Comparison of ENCODE assay signal across 1 cellular context in genomic region chr3:37892917-37893595, GRCh38.
TF ChIP-seq lines count a peak whose summit lies in the region.

No MANE protein-coding gene starts in this region.

TF ChIP-seq in HepG2, 621 proteins besides CTCF, POLR2A, EP300 and RAD21 (continued from another document and continues in another):
- TF ChIP-seq HBP1 (CRISPR knock-in tag; IDR thresholded peaks at IDR 0.05; ENCODE audit: low read depth) (0 out of 2 replicates have a peak, but pooled peaks have one; percentile 38), CENPT (CRISPR knock-in tag; IDR thresholded peaks at IDR 0.05; ENCODE audit: low read depth) (no peak), ZBTB38 (CRISPR knock-in tag; IDR thresholded peaks at IDR 0.05) (peak; percentile 94), CBFB (CRISPR knock-in tag; IDR thresholded peaks at IDR 0.05) (no peak), GATAD2A (CRISPR knock-in tag; IDR thresholded peaks at IDR 0.05) (peak; percentile 88), ZNF713 (CRISPR knock-in tag; IDR thresholded peaks at IDR 0.05) (no peak), TCF12 (IDR thresholded peaks at IDR 0.05) (no peak), TCF12 (CRISPR knock-in tag; IDR thresholded peaks at IDR 0.05) (no peak), XBP1 (CRISPR knock-in tag; IDR thresholded peaks at IDR 0.05) (no peak), FIP1L1 (IDR thresholded peaks at IDR 0.05; ENCODE audit: borderline replicate concordance, insufficient read depth, low read depth, low read length) (no peak), DPF2 (CRISPR knock-in tag; IDR thresholded peaks at IDR 0.05; ENCODE audit: borderline replicate concordance, low read depth) (peak; percentile 58; the same call in 1 of the 2 replicates), SP5 (CRISPR knock-in tag; IDR thresholded peaks at IDR 0.05; ENCODE audit: borderline replicate concordance, low read depth) (0 out of 2 replicates have a peak, but pooled peaks have one; percentile 35), PAWR (CRISPR knock-in tag; IDR thresholded peaks at IDR 0.05; ENCODE audit: borderline replicate concordance) (no peak), ZNF263 (CRISPR knock-in tag; IDR thresholded peaks at IDR 0.05) (peak; percentile 69; the same call in 1 of the 2 replicates), ZFP91 (CRISPR knock-in tag; IDR thresholded peaks at IDR 0.05; ENCODE audit: borderline replicate concordance) (no peak; the same call in 1 of the 2 replicates), CSRNP2 (CRISPR knock-in tag; conservative IDR thresholded peaks at IDR 0.05; ENCODE audit: low read depth) (no peak), PHB2 (IDR thresholded peaks at IDR 0.05; ENCODE audit: partially characterized antibody) (no peak), TFDP1 (CRISPR knock-in tag; IDR thresholded peaks at IDR 0.05; ENCODE audit: borderline replicate concordance) (peak; percentile 73; the same call in 1 of the 2 replicates), NRL (CRISPR knock-in tag; IDR thresholded peaks at IDR 0.05; ENCODE audit: borderline replicate concordance) (no peak), TMF1 (CRISPR knock-in tag; IDR thresholded peaks at IDR 0.05; ENCODE audit: low read depth) (no peak), SMYD3 (CRISPR knock-in tag; IDR thresholded peaks at IDR 0.05) (no peak), KLF13 (CRISPR knock-in tag; IDR thresholded peaks at IDR 0.05) (no peak), CBX1 (IDR thresholded peaks at IDR 0.05; ENCODE audit: low read depth) (no peak), THAP7 (CRISPR knock-in tag; IDR thresholded peaks at IDR 0.05) (no peak), ZKSCAN1 (IDR thresholded peaks at IDR 0.05; ENCODE audit: low read length) (no peak), MBD4 (IDR thresholded peaks at IDR 0.05; ENCODE audit: borderline replicate concordance, low read length) (no peak), KDM1A (CRISPR knock-in tag; IDR thresholded peaks at IDR 0.05) (0 out of 2 replicates have a peak, but pooled peaks have one; percentile 30), FOXP1 (IDR thresholded peaks at IDR 0.05) (no peak), FOXP1 (CRISPR knock-in tag; IDR thresholded peaks at IDR 0.05) (peak; percentile 75; the same call in 1 of the 2 replicates), MIXL1 (CRISPR knock-in tag; IDR thresholded peaks at IDR 0.05) (peak; percentile 84), ZNF383 (CRISPR knock-in tag; IDR thresholded peaks at IDR 0.05; ENCODE audit: borderline replicate concordance) (no peak), ONECUT2 (CRISPR knock-in tag; IDR thresholded peaks at IDR 0.05) (no peak), ZBTB43 (CRISPR knock-in tag; conservative IDR thresholded peaks at IDR 0.05) (peak; percentile 83; the same call in 1 of the 2 replicates), POLR2G (IDR thresholded peaks at IDR 0.05; ENCODE audit: low read depth, low read length) (no peak), MYPOP (CRISPR knock-in tag; IDR thresholded peaks at IDR 0.05) (0 out of 2 replicates have a peak, but pooled peaks have one; percentile 41), GATA4 (IDR thresholded peaks at IDR 0.05; ENCODE audit: borderline replicate concordance, low read depth) (no peak), ZNF703 (CRISPR knock-in tag; IDR thresholded peaks at IDR 0.05; ENCODE audit: borderline replicate concordance) (no peak), IKZF1 (IDR thresholded peaks at IDR 0.05) (no peak), ZNF597 (CRISPR knock-in tag; IDR thresholded peaks at IDR 0.05) (no peak), SALL2 (CRISPR knock-in tag; IDR thresholded peaks at IDR 0.05) (no peak), RFX5 (IDR thresholded peaks at IDR 0.05; ENCODE audit: low read depth, low read length) (no peak), KDM2A (CRISPR knock-in tag; IDR thresholded peaks at IDR 0.05; ENCODE audit: borderline replicate concordance, low read depth) (0 out of 2 replicates have a peak, but pooled peaks have one; percentile 33), ARNTL (CRISPR knock-in tag; IDR thresholded peaks at IDR 0.05) (no peak), ELF3 (CRISPR knock-in tag; IDR thresholded peaks at IDR 0.05) (peak; percentile 98), ZNF282 (IDR thresholded peaks at IDR 0.05; ENCODE audit: partially characterized antibody) (no peak), ZNF124 (CRISPR knock-in tag; IDR thresholded peaks at IDR 0.05) (0 out of 2 replicates have a peak, but pooled peaks have one; percentile 44), GFI1 (CRISPR knock-in tag; IDR thresholded peaks at IDR 0.05; ENCODE audit: borderline replicate concordance) (peak; percentile 90), GTF3A (CRISPR knock-in tag; conservative IDR thresholded peaks at IDR 0.05) (no peak), ZMAT3 (CRISPR knock-in tag; conservative IDR thresholded peaks at IDR 0.05) (0 out of 2 replicates have a peak, but pooled peaks have one; percentile 48), KLF15 (CRISPR knock-in tag; IDR thresholded peaks at IDR 0.05; ENCODE audit: borderline replicate concordance) (no peak), ERF (CRISPR knock-in tag; IDR thresholded peaks at IDR 0.05) (peak; percentile 83; the same call in 1 of the 2 replicates), ZNF251 (CRISPR knock-in tag; IDR thresholded peaks at IDR 0.05) (no peak), ZNF501 (CRISPR knock-in tag; IDR thresholded peaks at IDR 0.05) (no peak), NPAS2 (CRISPR knock-in tag; IDR thresholded peaks at IDR 0.05; ENCODE audit: borderline replicate concordance) (no peak), HCFC1 (IDR thresholded peaks at IDR 0.05; ENCODE audit: low read depth, low read length) (no peak), FOXA3 (CRISPR knock-in tag; IDR thresholded peaks at IDR 0.05) (peak; percentile 57; the same call in 1 of the 2 replicates), YEATS4 (CRISPR knock-in tag; IDR thresholded peaks at IDR 0.05; ENCODE audit: borderline replicate concordance) (peak; percentile 29; the same call in 1 of the 2 replicates), YEATS2 (CRISPR knock-in tag; IDR thresholded peaks at IDR 0.05; ENCODE audit: borderline replicate concordance) (no peak), ZNF782 (CRISPR knock-in tag; IDR thresholded peaks at IDR 0.05; ENCODE audit: borderline replicate concordance) (no peak), ZNF432 (CRISPR knock-in tag; IDR thresholded peaks at IDR 0.05; ENCODE audit: borderline replicate concordance) (no peak), STAG1 (CRISPR knock-in tag; IDR thresholded peaks at IDR 0.05) (peak; percentile 14; the same call in 1 of the 2 replicates), ZNF343 (CRISPR knock-in tag; IDR thresholded peaks at IDR 0.05) (no peak)
- TF ChIP-seq, protein P1, sequence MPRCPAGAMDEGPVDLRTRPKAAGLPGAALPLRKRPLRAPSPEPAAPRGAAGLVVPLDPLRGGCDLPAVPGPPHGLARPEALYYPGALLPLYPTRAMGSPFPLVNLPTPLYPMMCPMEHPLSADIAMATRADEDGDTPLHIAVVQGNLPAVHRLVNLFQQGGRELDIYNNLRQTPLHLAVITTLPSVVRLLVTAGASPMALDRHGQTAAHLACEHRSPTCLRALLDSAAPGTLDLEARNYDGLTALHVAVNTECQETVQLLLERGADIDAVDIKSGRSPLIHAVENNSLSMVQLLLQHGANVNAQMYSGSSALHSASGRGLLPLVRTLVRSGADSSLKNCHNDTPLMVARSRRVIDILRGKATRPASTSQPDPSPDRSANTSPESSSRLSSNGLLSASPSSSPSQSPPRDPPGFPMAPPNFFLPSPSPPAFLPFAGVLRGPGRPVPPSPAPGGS (CRISPR knock-in tag; IDR thresholded peaks at IDR 0.05): no peak
- TF ChIP-seq, protein P2, sequence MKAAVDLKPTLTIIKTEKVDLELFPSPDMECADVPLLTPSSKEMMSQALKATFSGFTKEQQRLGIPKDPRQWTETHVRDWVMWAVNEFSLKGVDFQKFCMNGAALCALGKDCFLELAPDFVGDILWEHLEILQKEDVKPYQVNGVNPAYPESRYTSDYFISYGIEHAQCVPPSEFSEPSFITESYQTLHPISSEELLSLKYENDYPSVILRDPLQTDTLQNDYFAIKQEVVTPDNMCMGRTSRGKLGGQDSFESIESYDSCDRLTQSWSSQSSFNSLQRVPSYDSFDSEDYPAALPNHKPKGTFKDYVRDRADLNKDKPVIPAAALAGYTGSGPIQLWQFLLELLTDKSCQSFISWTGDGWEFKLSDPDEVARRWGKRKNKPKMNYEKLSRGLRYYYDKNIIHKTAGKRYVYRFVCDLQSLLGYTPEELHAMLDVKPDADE (CRISPR knock-in tag; IDR thresholded peaks at IDR 0.05): no peak
- TF ChIP-seq, protein P3, sequence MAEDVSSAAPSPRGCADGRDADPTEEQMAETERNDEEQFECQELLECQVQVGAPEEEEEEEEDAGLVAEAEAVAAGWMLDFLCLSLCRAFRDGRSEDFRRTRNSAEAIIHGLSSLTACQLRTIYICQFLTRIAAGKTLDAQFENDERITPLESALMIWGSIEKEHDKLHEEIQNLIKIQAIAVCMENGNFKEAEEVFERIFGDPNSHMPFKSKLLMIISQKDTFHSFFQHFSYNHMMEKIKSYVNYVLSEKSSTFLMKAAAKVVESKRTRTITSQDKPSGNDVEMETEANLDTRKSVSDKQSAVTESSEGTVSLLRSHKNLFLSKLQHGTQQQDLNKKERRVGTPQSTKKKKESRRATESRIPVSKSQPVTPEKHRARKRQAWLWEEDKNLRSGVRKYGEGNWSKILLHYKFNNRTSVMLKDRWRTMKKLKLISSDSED (CRISPR knock-in tag; IDR thresholded peaks at IDR 0.05): no peak
